Comparison of ENCODE assay signal across 8 cellular contexts in the genomic region with DNA sequence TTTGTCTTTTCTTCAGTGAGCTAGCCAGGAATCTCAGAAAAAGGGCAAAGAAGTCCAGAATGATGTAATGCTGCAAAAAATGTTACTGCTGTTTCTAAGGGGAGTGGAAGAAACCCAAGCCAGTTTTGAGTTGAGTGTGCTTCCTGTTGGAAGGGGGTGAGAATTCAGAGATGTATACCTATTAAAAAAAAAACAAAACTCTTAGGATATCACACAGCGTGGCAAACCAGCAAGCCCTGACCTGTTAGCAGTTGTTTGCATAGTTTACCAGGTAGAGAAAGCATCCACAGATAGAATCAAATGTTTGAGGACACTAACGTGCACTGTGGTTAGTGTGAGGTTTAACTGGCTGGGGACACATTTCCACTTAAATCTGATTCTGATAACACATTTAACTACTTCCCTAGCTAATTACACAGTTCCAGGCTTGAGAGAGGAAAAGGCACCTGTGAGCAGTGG.
DNase-seq lines count a peak whose midpoint lies in the region; ATAC-seq and TF ChIP-seq lines count a peak whose summit lies in the region.

No MANE protein-coding gene starts in this region.

- H3K36me3 ChIP-seq in OCI-LY3 (replicated peaks; ENCODE audit: low read depth, low read length), result peaks cover 54% of the 10 kb centered on the region

- H4K20me1 ChIP-seq in OCI-LY3 (ENCODE audit: insufficient read depth, low read length), result peaks cover 95% of the 10 kb centered on the region

- TF ChIP-seq CTCF in OCI-LY3 (IDR thresholded peaks at IDR 0.05; ENCODE audit: low read depth, low read length) (no peak), nephron (IDR thresholded peaks at IDR 0.05; ENCODE audit: unreplicated experiment in 3 of 3) (no peak)

- peak overlapping the region; percentile 57 for H3K9ac ChIP-seq in OCI-LY3 (ENCODE audit: low read length)

- H3K4me3 ChIP-seq in OCI-LY3 (ENCODE audit: low read length), result peak overlapping the region; percentile 68

- H3K36me3 Mint-ChIP-seq in nephron (ENCODE audit: low read depth), result peaks cover 80% of the 10 kb centered on the region

- H3K4me1 ChIP-seq in OCI-LY3 (ENCODE audit: low read length), result peaks cover 69% of the 10 kb centered on the region

- no peaks in the 10 kb centered on the region for H3K9me3 Mint-ChIP-seq in nephron

- no peak for DNase-seq in SHP77 treated with DMSO at 0.1 percent for 48 hours (lab: John Stamatoyannopoulos, UW)
- DNase-seq in DMS 273 (lab: John Stamatoyannopoulos, UW; ENCODE audit: unreplicated experiment), result no peak
- no peak for DNase-seq in iPS-NIHi7 (ENCODE audit: extremely low spot score)
- DNase-seq in activated CD4-positive, alpha-beta T cell treated with anti-CD3 and anti-CD28 coated beads for 4 hours, result no peak

- H3K27ac Mint-ChIP-seq in nephron, result peak overlapping the region; percentile 8 to 24 (median 19)

- H3K27me3 Mint-ChIP-seq in nephron (ENCODE audit: low read depth), result no peaks in the 10 kb centered on the region

- no peaks in the 10 kb centered on the region for H3K27me3 ChIP-seq in OCI-LY3 (ENCODE audit: low read depth, low read length)

- H3K9me3 ChIP-seq in OCI-LY3 (ENCODE audit: insufficient read depth, low read length), result no peaks in the 10 kb centered on the region

- peak; percentile 56 for ATAC-seq in GM18868 (IDR thresholded peaks at IDR 0.05; ENCODE audit: unreplicated experiment)
- ATAC-seq in HG02759 (IDR thresholded peaks at IDR 0.05; ENCODE audit: unreplicated experiment), result peak; percentile 49

- H3K79me2 ChIP-seq in OCI-LY3 (ENCODE audit: low read length), result peaks cover 100% of the 10 kb centered on the region

- H3K4me1 Mint-ChIP-seq in nephron, result peaks cover 44% of the 10 kb centered on the region

- H3K4me3 Mint-ChIP-seq in nephron, result no peak overlapping the region

- peak overlapping the region; percentile 74 for H3K27ac ChIP-seq in OCI-LY3 (ENCODE audit: low read length)

- peak overlapping the region; percentile 86 for H3K4me2 ChIP-seq in OCI-LY3 (ENCODE audit: low read length)

- H2AFZ ChIP-seq in OCI-LY3 (ENCODE audit: low read depth, low read length), result no peak overlapping the region
